ENCODE assay signal across 18 cellular contexts in genomic region chr10:79161557-79161956, GRCh38.
DNase-seq lines count a peak whose midpoint lies in the region; ATAC-seq, FAIRE-seq and TF ChIP-seq lines count a peak whose summit lies in the region.
"Had no signal": no experiment of that assay in that cellular context is flagged by ENCODE, and none has a peak within 500 bp of the region (broad histone marks: within the 10 kb centered on the region; RNA-seq: fewer than 3 reads in every experiment).

No MANE protein-coding gene starts in this region.

- no peak for DNase-seq in activated naive CD8-positive, alpha-beta T cell treated with anti-CD3 and anti-CD28 coated beads, Interleukin-2, amount 10 ng/mL, durations not matched to agents 7 days and 5 days
- DNase-seq in activated naive CD8-positive, alpha-beta T cell treated with anti-CD3 and anti-CD28 coated beads, Interleukin-2, amount 50 U/mL, for 24 hours: no peak
- DNase-seq in WTC11 (ENCODE audit: low spot score): no peak
- no peak for DNase-seq in lower lobe of right lung
- DNase-seq in spleen: no peak
- no peak for DNase-seq in GM12891 (ENCODE audit: insufficient read length, low spot score)
- DNase-seq: activated CD4-positive, alpha-beta T cell treated with anti-CD3 and anti-CD28 coated beads for 1 hour; foreskin keratinocyte; KBM-7; naive B cell; NCI-H1694 had no signal

- CTCF ChIA-PET in WTC11 (lab: Charles Lee): interaction anchor here (1.3 kb wide), 1 partner anchor 8 kb away, joined by 4 read pairs; no protein-coding TSS in a partner anchor

- intact Hi-C loops in lower lobe of right lung (cut with DNase I) (no loop called here), spleen (cut with DNase I; ENCODE audit: low total_unique reads) (no loop called here)

- peak overlapping the region; percentile 43 for H3K27ac Mint-ChIP-seq in activated naive CD8-positive, alpha-beta T cell treated with anti-CD3 and anti-CD28 coated beads, Interleukin-2, amount 10 ng/mL, durations not matched to agents 7 days and 5 days
- H3K27ac Mint-ChIP-seq in activated naive CD8-positive, alpha-beta T cell treated with anti-CD3 and anti-CD28 coated beads, Interleukin-2, amount 50 U/mL, for 24 hours: no peak overlapping the region
- peak overlapping the region; percentile 67 for H3K27ac Mint-ChIP-seq in WTC11

- no peaks in the 10 kb centered on the region for H3K9me3 Mint-ChIP-seq in activated naive CD8-positive, alpha-beta T cell treated with anti-CD3 and anti-CD28 coated beads, Interleukin-2, amount 10 ng/mL, durations not matched to agents 7 days and 5 days
- H3K9me3 Mint-ChIP-seq in activated naive CD8-positive, alpha-beta T cell treated with anti-CD3 and anti-CD28 coated beads, Interleukin-2, amount 50 U/mL, for 24 hours: no peaks in the 10 kb centered on the region
- no peaks in the 10 kb centered on the region for H3K9me3 Mint-ChIP-seq in WTC11
- H3K9me3 Mint-ChIP-seq: naive B cell had no signal

- H3K36me3 ChIP-seq in lower lobe of right lung (peaks cover 27% of the 10 kb centered on the region), spleen (peaks cover 0 to 39% (median 0%) of the 10 kb centered on the region in 6 donors)
- H3K36me3 ChIP-seq: breast epithelium had no signal

- WGBS in spleen, 5 donors: 64 to 71% (median 69%) methylated on average over 5 of the region's 5 CpGs

- H3K4me1 Mint-ChIP-seq in activated naive CD8-positive, alpha-beta T cell treated with anti-CD3 and anti-CD28 coated beads, Interleukin-2, amount 10 ng/mL, durations not matched to agents 7 days and 5 days: no peaks in the 10 kb centered on the region
- H3K4me1 Mint-ChIP-seq in activated naive CD8-positive, alpha-beta T cell treated with anti-CD3 and anti-CD28 coated beads, Interleukin-2, amount 50 U/mL, for 24 hours: peaks cover 2% of the 10 kb centered on the region
- peaks cover 57% of the 10 kb centered on the region for H3K4me1 Mint-ChIP-seq in WTC11

- H3K27me3 Mint-ChIP-seq in activated naive CD8-positive, alpha-beta T cell treated with anti-CD3 and anti-CD28 coated beads, Interleukin-2, amount 10 ng/mL, durations not matched to agents 7 days and 5 days: no peaks in the 10 kb centered on the region
- no peaks in the 10 kb centered on the region for H3K27me3 Mint-ChIP-seq in activated naive CD8-positive, alpha-beta T cell treated with anti-CD3 and anti-CD28 coated beads, Interleukin-2, amount 50 U/mL, for 24 hours
- no peaks in the 10 kb centered on the region for H3K27me3 Mint-ChIP-seq in WTC11 (ENCODE audit: low read depth)
- H3K27me3 Mint-ChIP-seq: naive B cell had no signal

- FAIRE-seq in GM12891 (lab: Jason Lieb, UNC): no peak
- FAIRE-seq: keratinocyte, urothelium cell line had no signal

- ATAC-seq in activated naive CD8-positive, alpha-beta T cell treated with anti-CD3 and anti-CD28 coated beads, Interleukin-2, amount 10 ng/mL, durations not matched to agents 7 days and 5 days (ENCODE audit: low read depth): no peak
- ATAC-seq in activated naive CD8-positive, alpha-beta T cell treated with anti-CD3 and anti-CD28 coated beads, Interleukin-2, amount 50 U/mL, for 24 hours: no peak
- no peak for ATAC-seq in WTC11
- no peak for ATAC-seq in lower lobe of right lung
- ATAC-seq in GM18505 (IDR thresholded peaks at IDR 0.05; ENCODE audit: unreplicated experiment): no peak
- no peak for ATAC-seq in HG02981 (IDR thresholded peaks at IDR 0.05; ENCODE audit: unreplicated experiment)
- ATAC-seq: foreskin keratinocyte, psoas muscle had no signal

- H3K4me3 ChIP-seq in lower lobe of right lung: no peak overlapping the region
- no peak overlapping the region for H3K4me3 ChIP-seq in spleen
- H3K4me3 ChIP-seq: breast epithelium, psoas muscle had no signal

- no peak overlapping the region for H3K4me3 Mint-ChIP-seq in activated naive CD8-positive, alpha-beta T cell treated with anti-CD3 and anti-CD28 coated beads, Interleukin-2, amount 10 ng/mL, durations not matched to agents 7 days and 5 days
- H3K4me3 Mint-ChIP-seq in activated naive CD8-positive, alpha-beta T cell treated with anti-CD3 and anti-CD28 coated beads, Interleukin-2, amount 50 U/mL, for 24 hours: no peak overlapping the region
- H3K4me3 Mint-ChIP-seq in WTC11: no peak overlapping the region
- H3K4me3 Mint-ChIP-seq: naive B cell had no signal

- TF ChIP-seq CTCF in WTC11 (IDR thresholded peaks at IDR 0.05) (no peak), lower lobe of right lung (IDR thresholded peaks at IDR 0.05) (no peak), spleen (IDR thresholded peaks at IDR 0.05 in 8 of 11, conservative IDR thresholded peaks at IDR 0.05 in 3 of 11) (no peak)

- H3K27ac ChIP-seq in lower lobe of right lung (peak overlapping the region; percentile 46), spleen (peak overlapping the region in 5 of 8 donors; percentile 75 to 95 (median 89))
- H3K27ac ChIP-seq: C4-2B, foreskin keratinocyte, psoas muscle had no signal

- POLR2A ChIA-PET in activated naive CD8-positive, alpha-beta T cell treated with anti-CD3 and anti-CD28 coated beads, Interleukin-2, amount 10 ng/mL, durations not matched to agents 7 days and 5 days (lab: Charles Lee): no interaction called here
- POLR2A ChIA-PET in WTC11 (lab: Charles Lee): no interaction called here

- no peaks in the 10 kb centered on the region for H3K27me3 ChIP-seq in lower lobe of right lung (ENCODE audit: low read depth)
- H3K27me3 ChIP-seq in spleen (replicated peaks in 1 of 7): no peaks in the 10 kb centered on the region
- H3K27me3 ChIP-seq: breast epithelium, foreskin keratinocyte had no signal

- no peaks in the 10 kb centered on the region for H3K9me3 ChIP-seq in lower lobe of right lung
- H3K9me3 ChIP-seq in spleen: no peaks in the 10 kb centered on the region
- H3K9me3 ChIP-seq: breast epithelium, psoas muscle had no signal

- no peaks in the 10 kb centered on the region for H3K36me3 Mint-ChIP-seq in activated naive CD8-positive, alpha-beta T cell treated with anti-CD3 and anti-CD28 coated beads, Interleukin-2, amount 10 ng/mL, durations not matched to agents 7 days and 5 days
- H3K36me3 Mint-ChIP-seq in activated naive CD8-positive, alpha-beta T cell treated with anti-CD3 and anti-CD28 coated beads, Interleukin-2, amount 50 U/mL, for 24 hours (ENCODE audit: low read depth): no peaks in the 10 kb centered on the region
- no peaks in the 10 kb centered on the region for H3K36me3 Mint-ChIP-seq in WTC11
- H3K36me3 Mint-ChIP-seq: naive B cell had no signal

- TF ChIP-seq POLR2A in spleen (IDR thresholded peaks at IDR 0.05) (no peak), GM12891 (IDR thresholded peaks at IDR 0.05; ENCODE audit: low read depth, low read length) (no peak), GM18505 (IDR thresholded peaks at IDR 0.05; ENCODE audit: borderline replicate concordance, extremely low read depth, insufficient read depth, insufficient read length) (no peak)

- H3K4me1 ChIP-seq in lower lobe of right lung (peaks cover 72% of the 10 kb centered on the region), spleen (peaks cover 16 to 99% (median 70%) of the 10 kb centered on the region in 6 donors)

TF ChIP-seq in WTC11, 78 proteins besides CTCF, POLR2A, EP300 and RAD21 (continues in another document):
- TF ChIP-seq ZNF317 (CRISPR knock-in tag; IDR thresholded peaks at IDR 0.05; ENCODE audit: borderline replicate concordance, low read depth): no peak
- no peak for TF ChIP-seq ZSCAN18 (CRISPR knock-in tag; IDR thresholded peaks at IDR 0.05)

TF ChIP-seq in GM12891, 5 proteins besides CTCF, POLR2A, EP300 and RAD21:
- TF ChIP-seq POU2F2 (IDR thresholded peaks at IDR 0.05; ENCODE audit: low read depth, low read length): no peak
- TF ChIP-seq POLR2AphosphoS5 (IDR thresholded peaks at IDR 0.05; ENCODE audit: low read depth, low read length): no peak
- TF ChIP-seq TAF1 (IDR thresholded peaks at IDR 0.05; ENCODE audit: low read depth, low read length): no peak
- TF ChIP-seq PAX5 (IDR thresholded peaks at IDR 0.05; ENCODE audit: insufficient read depth, low read length, severe bottlenecking): no peak
- no peak for TF ChIP-seq SPI1 (IDR thresholded peaks at IDR 0.05; ENCODE audit: low read depth, low read length)
